In genomic region chr1:68720476-68720875, GRCh38 we compare ENCODE assay signal across 27 cellular contexts.
"Had no signal": no experiment of that assay in that cellular context is flagged by ENCODE, and none has a peak within 500 bp of the region (broad histone marks: within the 10 kb centered on the region; RNA-seq: fewer than 3 reads in every experiment).

No MANE protein-coding gene starts in this region.

- ATAC-seq: stimulated activated effector memory CD8-positive, alpha-beta T cell treated with anti-CD3 and anti-CD28 coated beads, Interleukin-12 subunit alpha, Interleukin-12 subunit beta, amount 100 ng/mL, for 72 hours; stimulated activated memory B cell treated with anti-CD40 and anti-IgM and Interleukin-4, amounts not matched to agents 10 μg/mL and 1 μg/mL and 100 μg/mL, for 72 hours; stimulated activated naive B cell treated with anti-CD40 and anti-IgM and Interleukin-4, amounts not matched to agents 10 μg/mL and 1 μg/mL and 100 μg/mL, for 72 hours; stimulated activated naive CD8-positive, alpha-beta T cell treated with anti-CD3 and anti-CD28 coated beads, Interleukin-15, amount 100 ng/mL, for 72 hours; stimulated activated naive CD8-positive, alpha-beta T cell treated with anti-CD3 and anti-CD28 coated beads, Interleukin-15, Interleukin-2, amounts not matched to agents 100 U/mL and 50 U/mL, for 24 hours; upper lobe of right lung had no signal

- FAIRE-seq: urothelium cell line had no signal

- H3K27ac ChIP-seq: stomach, suprapubic skin, testis, thoracic aorta, thyroid gland, tibial artery, tibial nerve, transverse colon, upper lobe of left lung, upper lobe of right lung, uterus, vagina had no signal

- H3K36me3 ChIP-seq: stomach, suprapubic skin, thoracic aorta, thyroid gland, tibial artery, tibial nerve, transverse colon, upper lobe of left lung, upper lobe of right lung, uterus, vagina had no signal

- H3K4me3 ChIP-seq: stomach, suprapubic skin, testis, thoracic aorta, thyroid gland, tibial artery, tibial nerve, transverse colon, upper lobe of left lung, upper lobe of right lung, uterus, vagina had no signal

- H3K4me1 ChIP-seq: suprapubic skin, testis, thyroid gland, tibial nerve, transverse colon, upper lobe of left lung, upper lobe of right lung, uterus, vagina had no signal

- DNase-seq: stimulated activated CD4-positive, alpha-beta T cell treated with anti-CD3 and anti-CD28 coated beads, Interleukin-2, amount 100 ng/mL, for 48 hours; stimulated activated CD4-positive, alpha-beta T cell treated with anti-CD3 and anti-CD28 coated beads, Interleukin-4, amount 100 ng/mL, for 1 hour; stimulated activated CD4-positive, alpha-beta T cell treated with anti-CD3 and anti-CD28 coated beads, Interleukin-4, amount 100 ng/mL, for 24 hours; stimulated activated CD4-positive, alpha-beta T cell treated with anti-CD3 and anti-CD28 coated beads, Interleukin-4, amount 100 ng/mL, for 4 hours; stimulated activated CD8-positive, alpha-beta memory T cell treated with anti-CD3 and anti-CD28 coated beads, Interleukin-4, amount 100 ng/mL, for 48 hours; stimulated activated naive B cell treated with anti-CD40 and anti-IgM and Interleukin-4, amounts not matched to agents 10 μg/mL and 1 μg/mL and 100 μg/mL, for 72 hours; stimulated activated naive CD4-positive, alpha-beta T cell; stimulated activated naive CD4-positive, alpha-beta T cell treated with Interleukin-2 at 50 U/mL for 16 hours; stimulated activated naive CD8-positive, alpha-beta T cell treated with anti-CD3 and anti-CD28 coated beads, Interleukin-15, amount 100 ng/mL, for 72 hours; stimulated activated naive CD8-positive, alpha-beta T cell treated with anti-CD3 and anti-CD28 coated beads, Interleukin-15, Interleukin-2, amounts not matched to agents 100 U/mL and 50 U/mL, for 24 hours; stomach; substantia nigra; testis; thyroid gland; tibial artery; transverse colon; trophoblast cell; upper lobe of left lung; upper lobe of right lung; uterus had no signal

- H3K27me3 ChIP-seq: stomach, suprapubic skin, testis, thyroid gland, tibial artery, tibial nerve, transverse colon, upper lobe of left lung, upper lobe of right lung, uterus, vagina had no signal

- H3K9me3 ChIP-seq: stomach, suprapubic skin, testis, thoracic aorta, thyroid gland, tibial artery, tibial nerve, transverse colon, upper lobe of left lung, upper lobe of right lung, uterus, vagina had no signal
